1 cellular context compared by ENCODE assay signal in the genomic region with DNA sequence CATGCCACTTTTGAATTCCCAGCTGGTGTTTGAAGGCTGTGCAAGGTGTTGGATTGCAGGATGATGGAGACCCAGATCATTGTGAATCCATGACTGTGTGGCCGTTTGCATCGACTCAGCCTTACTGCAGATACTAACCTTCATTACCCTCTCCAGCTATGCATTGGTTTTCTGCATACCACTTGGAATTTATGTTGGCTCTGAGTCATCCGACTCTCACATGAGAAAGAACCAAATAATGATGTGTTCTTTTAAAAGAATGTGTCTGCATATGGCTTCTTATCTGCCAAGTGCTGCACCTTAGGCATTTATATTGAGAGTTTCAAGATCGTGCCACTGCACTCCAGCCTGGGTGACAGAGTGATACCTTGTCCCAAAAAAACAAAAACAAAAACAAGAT.
A peak's percentile ranks its signal among the peaks of the same experiment; 100 is the strongest.
TF ChIP-seq lines count a peak whose summit lies in the region.

No MANE protein-coding gene starts in this region.

TF ChIP-seq in SK-N-SH, 30 proteins besides CTCF, POLR2A, EP300 and RAD21 (continued from another document):
- TF ChIP-seq, protein P1, sequence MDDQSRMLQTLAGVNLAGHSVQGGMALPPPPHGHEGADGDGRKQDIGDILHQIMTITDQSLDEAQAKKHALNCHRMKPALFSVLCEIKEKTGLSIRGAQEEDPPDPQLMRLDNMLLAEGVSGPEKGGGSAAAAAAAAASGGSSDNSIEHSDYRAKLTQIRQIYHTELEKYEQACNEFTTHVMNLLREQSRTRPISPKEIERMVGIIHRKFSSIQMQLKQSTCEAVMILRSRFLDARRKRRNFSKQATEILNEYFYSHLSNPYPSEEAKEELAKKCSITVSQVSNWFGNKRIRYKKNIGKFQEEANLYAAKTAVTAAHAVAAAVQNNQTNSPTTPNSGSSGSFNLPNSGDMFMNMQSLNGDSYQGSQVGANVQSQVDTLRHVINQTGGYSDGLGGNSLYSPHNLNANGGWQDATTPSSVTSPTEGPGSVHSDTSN (IDR thresholded peaks at IDR 0.05), result peak; percentile 14; the same call in 1 of the 2 replicates
